In the genomic region with DNA sequence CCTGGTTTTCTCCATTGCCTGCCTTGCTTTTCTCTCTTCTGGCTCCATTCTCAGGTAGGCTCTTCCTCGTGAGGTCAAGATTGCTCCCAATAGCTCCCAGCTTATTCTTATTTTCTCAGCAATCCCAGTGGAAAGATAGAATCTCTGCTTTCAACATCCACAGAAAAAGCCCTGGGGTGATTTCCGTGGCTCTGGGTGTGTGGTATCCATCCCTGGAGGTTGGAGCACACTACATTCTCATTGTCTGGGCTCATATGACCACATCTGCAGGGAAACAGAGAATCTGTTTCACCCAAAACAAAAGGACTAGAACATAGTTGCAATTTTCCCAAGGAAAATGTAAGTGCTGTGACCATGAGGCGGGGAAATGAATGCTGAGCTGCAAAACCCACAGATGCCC, we compare ENCODE assay signal across 22 cellular contexts.
DNase-seq lines count a peak whose midpoint lies in the region; ATAC-seq, FAIRE-seq and TF ChIP-seq lines count a peak whose summit lies in the region.
"Had no signal": no experiment of that assay in that cellular context is flagged by ENCODE, and none has a peak within 500 bp of the region (broad histone marks: within the 10 kb centered on the region; RNA-seq: fewer than 3 reads in every experiment).

No MANE protein-coding gene starts in this region.

- H3K4me3 ChIP-seq in GM23338 (no peak overlapping the region), colonic mucosa (no peak overlapping the region)
- H3K4me3 ChIP-seq: A549; BLaER1 treated with 17β-estradiol and CSF1 and Interleukin-3, amounts not matched to agents 10 nM and 100 nM had no signal

- H4K20me1 ChIP-seq in GM23338 (replicated peaks; ENCODE audit: insufficient read depth), result no peaks in the 10 kb centered on the region
- H4K20me1 ChIP-seq in H9 (ENCODE audit: control insufficient read depth, insufficient read depth, insufficient read length), result no peaks in the 10 kb centered on the region
- H4K20me1 ChIP-seq: BLaER1 treated with 17β-estradiol and CSF1 and Interleukin-3, amounts not matched to agents 10 nM and 100 nM had no signal

- ATAC-seq in GM23338, result no peak
- no peak for ATAC-seq in GM18858 (IDR thresholded peaks at IDR 0.05; ENCODE audit: unreplicated experiment)
- ATAC-seq: A549; CD8-positive, alpha-beta T cell had no signal

- no peak overlapping the region for H3K56ac ChIP-seq in H9 (ENCODE audit: insufficient read length, low read depth, low read length)

- H3T11ph ChIP-seq in H9 (ENCODE audit: low read length), result no peak overlapping the region

- no peak overlapping the region for H2BK120ac ChIP-seq in H9 (ENCODE audit: low read depth, low read length, poor library complexity, severe bottlenecking)

- no peak overlapping the region for H3K9ac ChIP-seq in colonic mucosa (ENCODE audit: low read depth in 2 of 2, low read length in 2 of 2)
- H3K9ac ChIP-seq in H9 (ENCODE audit: extremely low read depth, insufficient read length, low read length), result no peak overlapping the region
- H3K9ac ChIP-seq: BLaER1 treated with 17β-estradiol and CSF1 and Interleukin-3, amounts not matched to agents 10 nM and 100 nM had no signal

- H2BK5ac ChIP-seq in H9 (ENCODE audit: insufficient read length, low read length), result no peak overlapping the region

- intact Hi-C loops in colonic mucosa (cut with DNase I), result no loop called here

- H3K79me2 ChIP-seq in GM23338 (replicated peaks; ENCODE audit: insufficient read depth), result no peaks in the 10 kb centered on the region
- no peaks in the 10 kb centered on the region for H3K79me2 ChIP-seq in H9 (ENCODE audit: insufficient read depth, low read length)

- no peak overlapping the region for H3K4me2 ChIP-seq in GM23338
- H3K4me2 ChIP-seq in H9 (ENCODE audit: insufficient read depth, insufficient read length, low read length), result no peak overlapping the region
- H3K4me2 ChIP-seq: A549; BLaER1 treated with 17β-estradiol and CSF1 and Interleukin-3, amounts not matched to agents 10 nM and 100 nM had no signal

- H3K79me1 ChIP-seq in H9 (ENCODE audit: insufficient read depth, low read depth, low read length, poor library complexity, severe bottlenecking), result no peaks in the 10 kb centered on the region

- no peaks in the 10 kb centered on the region for H3K9me3 ChIP-seq in colonic mucosa
- no peaks in the 10 kb centered on the region for H3K9me3 ChIP-seq in H9 (ENCODE audit: control insufficient read depth, low read depth, low read length)
- H3K9me3 ChIP-seq: A549; BLaER1 treated with 17β-estradiol and CSF1 and Interleukin-3, amounts not matched to agents 10 nM and 100 nM; Caco-2 had no signal

- H3K27ac ChIP-seq in GM23338 (ENCODE audit: low read depth), result no peak overlapping the region
- H3K27ac ChIP-seq in colonic mucosa, result no peak overlapping the region
- no peak overlapping the region for H3K27ac ChIP-seq in H9 (ENCODE audit: insufficient read length, low read depth, low read length)
- H3K27ac ChIP-seq: 22Rv1; A549; BLaER1 treated with 17β-estradiol and CSF1 and Interleukin-3, amounts not matched to agents 10 nM and 100 nM; C4-2B had no signal

- H3F3A ChIP-seq in GM23338 (replicated peaks; ENCODE audit: low read depth), result no peaks in the 10 kb centered on the region

- no peak overlapping the region for H4K8ac ChIP-seq in H9 (replicated peaks; ENCODE audit: insufficient read length, low read depth, low read length)

- H2AFZ ChIP-seq in GM23338, result peak overlapping the region; percentile 56
- H2AFZ ChIP-seq in H9 (ENCODE audit: low read length), result no peak overlapping the region

- no peak overlapping the region for H4K5ac ChIP-seq in H9 (ENCODE audit: insufficient read length, low read depth, low read length)

- H2BK15ac ChIP-seq in H9 (ENCODE audit: low read depth, low read length), result no peak overlapping the region

- H3K23ac ChIP-seq in H9 (ENCODE audit: insufficient read length, low read depth, low read length), result no peak overlapping the region

- no peak overlapping the region for H4K91ac ChIP-seq in H9 (ENCODE audit: insufficient read length, low read depth, low read length)

- H3K4me1 Mint-ChIP-seq in GM23338 (no peaks in the 10 kb centered on the region), neural crest cell (peaks cover 19% of the 10 kb centered on the region), H9 (peaks cover 0 to 4% of the 10 kb centered on the region in 2 experiments; a peak in 2 of 4 replicates)
- H3K4me1 Mint-ChIP-seq: B cell had no signal

- H3K36me3 ChIP-seq in GM23338 (ENCODE audit: insufficient read depth) (no peaks in the 10 kb centered on the region), colonic mucosa (no peaks in the 10 kb centered on the region)
- H3K36me3 ChIP-seq: BLaER1 treated with 17β-estradiol and CSF1 and Interleukin-3, amounts not matched to agents 10 nM and 100 nM had no signal

- TF ChIP-seq CTCF in GM23338 (conservative IDR thresholded peaks at IDR 0.05; ENCODE audit: low read depth in 2 of 2) (no peak), neural crest cell (conservative IDR thresholded peaks at IDR 0.05) (no peak), colonic mucosa (IDR thresholded peaks at IDR 0.05) (no peak), H9 (conservative IDR thresholded peaks at IDR 0.05) (no peak)

- no peaks in the 10 kb centered on the region; the same call in 1 of the 2 replicates for H3K9me2 ChIP-seq in GM23338 (ENCODE audit: insufficient read depth)

- no CpG with 5 or more reads among the region's 3 CpGs for WGBS in H9 (ENCODE audit: extremely low coverage, insufficient read length, low lambda C conversion rate)

- no peak overlapping the region for H2AK5ac ChIP-seq in H9 (ENCODE audit: insufficient read length, low read length)

- no peak overlapping the region for H2BK12ac ChIP-seq in H9 (ENCODE audit: insufficient read length, low read depth, low read length)

- no peak overlapping the region for H2BK20ac ChIP-seq in H9 (ENCODE audit: low read depth, low read length, poor library complexity, severe bottlenecking)

- no peaks in the 10 kb centered on the region for H3K36me3 Mint-ChIP-seq in GM23338 (ENCODE audit: low read depth)
- no peaks in the 10 kb centered on the region for H3K36me3 Mint-ChIP-seq in neural crest cell (ENCODE audit: low read depth)
- no peaks in the 10 kb centered on the region for H3K36me3 Mint-ChIP-seq in H9 (ENCODE audit: insufficient read depth in 1 of 3, low read depth in 3 of 3)
- H3K36me3 Mint-ChIP-seq: CD8-positive, alpha-beta T cell had no signal

- H3K4me3 Mint-ChIP-seq in GM23338 (no peak overlapping the region), neural crest cell (no peak overlapping the region), H9 (no peak overlapping the region)
- H3K4me3 Mint-ChIP-seq: B cell; CD4-positive, alpha-beta T cell; CD8-positive, alpha-beta T cell had no signal

- peak; percentile 37 for FAIRE-seq in urothelium cell line (lab: Jason Lieb, UNC)
- FAIRE-seq: A549, D721Med, G401.6, GM12891 had no signal

- DNase-seq in GM23338 (ENCODE audit: low spot score), result no peak
- peak; percentile 69 for DNase-seq in islet precursor cell
- no peak for DNase-seq in neural crest cell (ENCODE audit: low read depth, low spot score)
- no peak for DNase-seq in urothelium cell line (ENCODE audit: low spot score)
- no peak for DNase-seq in colonic mucosa
- no peak for DNase-seq in H9
- DNase-seq: AML-193; Caco-2; Calu3; CD4-positive, alpha-beta T cell; CD8-positive, alpha-beta T cell; DMS79 treated with DMSO at 0.1 percent for 48 hours; GF-D8 had no signal

- H3K4me1 ChIP-seq in GM23338 (ENCODE audit: insufficient read depth) (no peaks in the 10 kb centered on the region), colonic mucosa (no peaks in the 10 kb centered on the region), H9 (ENCODE audit: insufficient read depth, low read length) (no peaks in the 10 kb centered on the region)
- H3K4me1 ChIP-seq: A549; BLaER1 treated with 17β-estradiol and CSF1 and Interleukin-3, amounts not matched to agents 10 nM and 100 nM; Caco-2 had no signal

- H3K14ac ChIP-seq in H9 (ENCODE audit: insufficient read depth, low read length), result no peak overlapping the region

- no peak overlapping the region for H3K27ac Mint-ChIP-seq in GM23338
- H3K27ac Mint-ChIP-seq in neural crest cell (ENCODE audit: unreplicated experiment), result peak overlapping the region; percentile 37
- H3K27ac Mint-ChIP-seq in H9, result no peak overlapping the region
- H3K27ac Mint-ChIP-seq: B cell; CD4-positive, alpha-beta T cell; CD8-positive, alpha-beta T cell had no signal

- H3K4ac ChIP-seq in H9 (ENCODE audit: low read depth, low read length), result no peak overlapping the region

- H3K23me2 ChIP-seq in H9 (ENCODE audit: insufficient read length, low read depth, low read length, poor library complexity, severe bottlenecking), result no peaks in the 10 kb centered on the region

- H3K27me3 ChIP-seq in GM23338 (ENCODE audit: insufficient read depth) (no peaks in the 10 kb centered on the region), colonic mucosa (no peaks in the 10 kb centered on the region), H9 (ENCODE audit: insufficient read depth, low read length) (no peaks in the 10 kb centered on the region)
- H3K27me3 ChIP-seq: BLaER1 treated with 17β-estradiol and CSF1 and Interleukin-3, amounts not matched to agents 10 nM and 100 nM had no signal

- no peak overlapping the region for H3K18ac ChIP-seq in H9 (ENCODE audit: insufficient read length, low read depth, low read length)

- peaks cover 5% of the 10 kb centered on the region for H3K27me3 Mint-ChIP-seq in GM23338 (ENCODE audit: insufficient read depth, low read depth, poor library complexity)
- H3K27me3 Mint-ChIP-seq in neural crest cell (ENCODE audit: low read depth), result no peaks in the 10 kb centered on the region
- no peaks in the 10 kb centered on the region; the same call in 1 of the 2 replicates for H3K27me3 Mint-ChIP-seq in H9 (ENCODE audit: low read depth)
- H3K27me3 Mint-ChIP-seq: B cell had no signal

- H3K9me3 Mint-ChIP-seq in GM23338 (no peaks in the 10 kb centered on the region; the same call in 2 of the 3 replicates), neural crest cell (no peaks in the 10 kb centered on the region), H9 (no peaks in the 10 kb centered on the region)
- H3K9me3 Mint-ChIP-seq: CD4-positive, alpha-beta T cell; CD8-positive, alpha-beta T cell had no signal

TF ChIP-seq in GM23338, 12 proteins besides CTCF, POLR2A, EP300 and RAD21 (continues in another document):
- TF ChIP-seq EZH2phosphoT487 (IDR thresholded peaks at IDR 0.05; ENCODE audit: unreplicated experiment), result no peak
- TF ChIP-seq NANOG (IDR thresholded peaks at IDR 0.05; ENCODE audit: borderline replicate concordance), result no peak
- TF ChIP-seq CREB1 (CRISPR knock-in tag; IDR thresholded peaks at IDR 0.05; ENCODE audit: low read depth), result no peak
- TF ChIP-seq STAT1 (IDR thresholded peaks at IDR 0.05; ENCODE audit: unreplicated experiment), result no peak
